Comparison of ENCODE assay signal across 9 cellular contexts in genomic region chr10:30980951-30981616, GRCh38. TPM values are rescaled to one million over a fixed set of nuclear protein-coding genes. Genes with fewer than 3 reads are reported as not detected.
A peak's percentile ranks its signal among the peaks of the same experiment; 100 is the strongest.
DNase-seq lines count a peak whose midpoint lies in the region.
"Had no signal": no experiment of that assay in that cellular context is flagged by ENCODE, and none has a peak within 500 bp of the region (broad histone marks: within the 10 kb centered on the region; RNA-seq: fewer than 3 reads in every experiment).

No MANE protein-coding gene starts in this region.

- DNase-seq in AG08396 (ENCODE audit: low spot score) = peak; percentile 31
- DNase-seq in NCI-H2081 treated with DMSO at 0.1 percent for 48 hours (lab: John Stamatoyannopoulos, UW) = peak; percentile 6
- DNase-seq in fibroblast of gingiva (ENCODE audit: low read depth) = peak; percentile 63
- DNase-seq in myocyte (ENCODE audit: low read depth) = peak; percentile 97
- no peak for DNase-seq in NCI-H345 (lab: John Stamatoyannopoulos, UW)
- no peak for DNase-seq in iPS-NIHi7 (ENCODE audit: extremely low spot score)
- no peak for DNase-seq in DMS153 treated with DMSO at 0.1 percent for 48 hours (lab: John Stamatoyannopoulos, UW; ENCODE audit: unreplicated experiment)
- DNase-seq in stimulated activated naive CD4-positive, alpha-beta T cell treated with Interleukin-2 at 50 U/mL for 16 hours (lab: John Stamatoyannopoulos, UW) = no peak
- DNase-seq: BE2C had no signal

RNA-seq across cellular contexts. Expression of gene ZNF438, which starts 50.6 kb away (rescaled TPM):
- 11.3 and 15.0 TPM in 2 replicates for total RNA-seq in myocyte
- polyA plus RNA-seq in myocyte (2012) = 5.0 TPM

Comparison
In these comparisons a context has a peak if more than half of its experiments do, and no peak if none do; other contexts are left out.
1. DNase-seq: peak in AG08396 (single experiment), NCI-H2081 treated with DMSO at 0.1 percent for 48 hours (single experiment), fibroblast of gingiva (single experiment) and myocyte (single experiment); none in NCI-H345 (single experiment), iPS-NIHi7 (single experiment), DMS153 treated with DMSO at 0.1 percent for 48 hours (single experiment) and stimulated activated naive CD4-positive, alpha-beta T cell treated with Interleukin-2 at 50 U/mL for 16 hours (single experiment).